ENCODE assay signal across 8 cellular contexts in the genomic region with DNA sequence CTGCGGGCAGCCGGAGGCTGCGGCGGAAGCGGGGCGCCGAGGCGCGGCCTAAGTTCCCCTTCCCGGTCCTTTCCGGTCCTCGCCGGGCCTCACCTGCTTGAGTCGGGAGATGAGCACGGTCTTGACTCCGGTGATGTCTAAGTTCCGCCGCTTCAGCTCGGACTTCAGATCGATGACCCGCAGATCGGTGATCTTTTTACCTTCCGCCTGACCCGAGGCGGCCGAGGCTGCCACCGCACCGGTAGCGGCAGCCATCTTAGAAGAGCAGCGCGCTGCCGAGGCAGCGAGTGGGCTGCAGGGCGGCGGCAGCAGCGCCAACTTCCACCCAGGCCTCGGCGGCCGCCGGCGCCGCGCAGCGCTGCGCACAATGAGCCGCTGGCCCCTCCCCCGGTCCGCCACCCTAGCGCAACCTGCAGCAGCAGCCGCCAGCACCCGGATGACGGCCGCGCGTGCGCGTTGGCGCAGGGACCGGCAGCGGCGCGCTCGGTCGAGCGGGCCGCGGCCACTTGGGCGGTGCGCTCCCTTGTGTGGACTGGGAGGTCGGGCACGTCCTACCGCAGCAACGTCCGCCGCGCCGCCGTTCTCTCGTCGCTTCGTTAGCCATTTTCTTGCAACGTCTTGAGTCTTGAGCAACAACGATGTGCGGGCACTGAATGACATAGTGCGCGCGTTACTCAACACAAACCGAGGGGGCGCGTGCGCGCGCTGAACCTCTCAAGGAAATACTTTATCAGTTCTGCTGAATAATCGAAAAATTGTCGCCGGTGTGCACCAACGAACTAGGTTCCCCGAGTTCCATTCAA. TPM values are rescaled to one million over a fixed set of nuclear protein-coding genes. Genes with fewer than 3 reads are reported as not detected.
DNase-seq lines count a peak whose midpoint lies in the region; ATAC-seq and TF ChIP-seq lines count a peak whose summit lies in the region.

A gene (minus strand): TSS at position 369 of the 803 bp plus-strand sequence. CDS start 114 bp downstream, at position 255.

- DNase-seq in AG08396 (ENCODE audit: low spot score) = peak; percentile 97
- DNase-seq in NCI-H2227 treated with DMSO at 0.1 percent for 48 hours (lab: John Stamatoyannopoulos, UW) = peak; percentile 90
- DNase-seq in mammary epithelial cell = peak; percentile 96
- DNase-seq in immature natural killer cell = peak; percentile 92 to 95 (median 94)
- peak; percentile 86 for DNase-seq in smooth muscle cell of the brain vasculature (ENCODE audit: low read depth, low spot score)

- WGBS in mammary epithelial cell (ENCODE audit: low coverage, missing lambda C conversion rate) = 3% methylated on average over 23 of the region's 98 CpGs

- H3K79me2 ChIP-seq in mammary epithelial cell (ENCODE audit: insufficient read depth, low read length) = peaks cover 47% of the 10 kb centered on the region

- H3K27ac Mint-ChIP-seq in immature natural killer cell = peak within 1 kb of the TSS; percentile 97 to 100 (median 99)

- peak within 1 kb of the TSS; percentile 98 for H3K9ac ChIP-seq in mammary epithelial cell (ENCODE audit: insufficient read depth, low read length)

- peak; percentile 88 for ATAC-seq in GM18909 (IDR thresholded peaks at IDR 0.05; ENCODE audit: poor library complexity, unreplicated experiment)
- peak; percentile 87 for ATAC-seq in HG03159 (IDR thresholded peaks at IDR 0.05; ENCODE audit: unreplicated experiment)

- CTCF ChIA-PET in mammary epithelial cell (lab: Charles Lee; ENCODE audit: low non-redundant PET) = interaction anchor here (0.7 kb wide), 1 partner anchor 111 kb away, joined by 3 read pairs; no protein-coding TSS in a partner anchor

- H3K27ac ChIP-seq in mammary epithelial cell (ENCODE audit: insufficient read depth, low read depth, low read length) = peak within 1 kb of the TSS; percentile 76

- peaks cover 28 to 34% of the 10 kb centered on the region in 2 donors for H3K4me1 Mint-ChIP-seq in immature natural killer cell

- peaks cover 7% of the 10 kb centered on the region for H3K36me3 ChIP-seq in mammary epithelial cell (ENCODE audit: insufficient read depth, low read length)

- peak within 1 kb of the TSS; percentile 94 for H3K4me2 ChIP-seq in mammary epithelial cell (ENCODE audit: insufficient read depth, low read depth, low read length)

- no peaks in the 10 kb centered on the region for H3K9me3 Mint-ChIP-seq in immature natural killer cell

- no peaks in the 10 kb centered on the region for H3K9me3 ChIP-seq in mammary epithelial cell (replicated peaks; ENCODE audit: insufficient read depth, low read length)

- peaks cover 7% of the 10 kb centered on the region for H3K4me1 ChIP-seq in mammary epithelial cell (ENCODE audit: insufficient read depth, low read length)

- in situ Hi-C loops in mammary epithelial cell (cut with MboI; ENCODE audit: low sequenced_read_pairs in 2 of 2) = no loop called here

- intact Hi-C loops in mammary epithelial cell (cut with micrococcal nuclease) = loop anchor here (1.0 to 5.0 kb wide), 4 partner anchors 139 to 711 kb away; a partner anchor contains a TSS

- H2AFZ ChIP-seq in mammary epithelial cell (ENCODE audit: low read depth, low read length) = peak within 1 kb of the TSS; percentile 93

- H3K27me3 ChIP-seq in mammary epithelial cell (ENCODE audit: insufficient read depth, low read length) = no peaks in the 10 kb centered on the region

- no peaks in the 10 kb centered on the region for H3K36me3 Mint-ChIP-seq in immature natural killer cell

- TF ChIP-seq CTCF in WI38 (IDR thresholded peaks at IDR 0.05; ENCODE audit: low read depth, low read length) (0 out of 2 replicates have a peak, but pooled peaks have one; percentile 12), mammary epithelial cell (conservative IDR thresholded peaks at IDR 0.05 in 1 of 2, IDR thresholded peaks at IDR 0.05 in 1 of 2; ENCODE audit: extremely low read depth in 1 of 2, insufficient read depth in 1 of 2, low read depth in 1 of 2, low read length in 2 of 2) (peak in 1 of 2 donors; percentile 19)

- H3K4me3 Mint-ChIP-seq in immature natural killer cell = peak within 1 kb of the TSS; percentile 97 to 99 (median 99)

- peak within 1 kb of the TSS; percentile 88 for H3K4me3 ChIP-seq in WI38 (ENCODE audit: low read depth, low read length)
- peak within 1 kb of the TSS; percentile 73 to 98 (median 80) for H3K4me3 ChIP-seq in mammary epithelial cell (replicated peaks in 1 of 3; ENCODE audit: insufficient read depth in 1 of 3, low read depth in 2 of 3, low read length in 3 of 3)

- H3K27me3 Mint-ChIP-seq in immature natural killer cell (ENCODE audit: low read depth in 3 of 3) = peaks cover 9 to 13% (median 9%) of the 10 kb centered on the region in 3 donors

- dilution Hi-C loops in mammary epithelial cell (cut with HindIII; ENCODE audit: low sequenced_read_pairs) = no loop called here

- BruUV-seq in mammary epithelial cell (replicated peaks; lab: Mats Ljungman, UMichigan) = no TSS peak

- H4K20me1 ChIP-seq in mammary epithelial cell (ENCODE audit: insufficient read depth, low read length) = no peaks in the 10 kb centered on the region

RNA-seq across cellular contexts. Expression of the gene that starts here (rescaled TPM):
- 10 to 100 TPM; 46.5 to 69.1 TPM for total RNA-seq in mammary epithelial cell
- polyA plus RNA-seq in mammary epithelial cell (16.2 TPM), immature natural killer cell (100 to 1,000 TPM in 1 of 3 donors, 10 to 100 TPM in 2; 17.3 to 100 (median 66.7) TPM)
- polyA minus RNA-seq in mammary epithelial cell = 26.2 TPM

Comparison
In these comparisons a context has a peak if more than half of its experiments do, and no peak if none do; other contexts are left out.
1. Peak in every context shown above with its lines: DNase-seq, ATAC-seq, H3K4me3 ChIP-seq and H3K27ac ChIP-seq.